In genomic region chr13:106818971-106819370, GRCh38 we compare ENCODE assay signal across 31 cellular contexts.
"Had no signal": no experiment of that assay in that cellular context is flagged by ENCODE, and none has a peak within 500 bp of the region (broad histone marks: within the 10 kb centered on the region; RNA-seq: fewer than 3 reads in every experiment).

No MANE protein-coding gene starts in this region.

- H3K9me3 Mint-ChIP-seq: activated CD4-positive, alpha-beta memory T cell treated with anti-CD3 and anti-CD28 coated beads for 36 hours; activated CD4-positive, alpha-beta T cell treated with anti-CD3 and anti-CD28 coated beads, Interleukin-2, amount 10 ng/mL, durations not matched to agents 24 days and 14 days; activated naive CD4-positive, alpha-beta T cell treated with anti-CD3 and anti-CD28 coated beads, Interleukin-2, amount 10 ng/mL, durations not matched to agents 7 days and 5 days; activated naive CD4-positive, alpha-beta T cell treated with anti-CD3 and anti-CD28 coated beads, Interleukin-2, amount 50 U/mL, for 72 hours; activated naive CD8-positive, alpha-beta T cell treated with anti-CD3 and anti-CD28 coated beads, Interleukin-2, amount 10 ng/mL, durations not matched to agents 7 days and 5 days; activated T-cell treated with anti-CD3 and anti-CD28 coated beads, Interleukin-2, amount 50 U/mL, for 72 hours; brain; T-helper 2 cell treated with Interferon-gamma antibody and Interleukin-4, amounts not matched to agents 5 μg/mL and 100 μg/mL, for 36 hours had no signal

- H3K4me3 ChIP-seq: ascending aorta, breast epithelium, cardiac muscle cell, colonic mucosa, esophagus squamous epithelium, gastroesophageal sphincter had no signal

- H3K36me3 Mint-ChIP-seq: activated CD4-positive, alpha-beta memory T cell treated with anti-CD3 and anti-CD28 coated beads for 36 hours; activated naive CD4-positive, alpha-beta T cell treated with anti-CD3 and anti-CD28 coated beads, Interleukin-2, amount 10 ng/mL, durations not matched to agents 7 days and 5 days; activated naive CD4-positive, alpha-beta T cell treated with anti-CD3 and anti-CD28 coated beads, Interleukin-2, amount 50 U/mL, for 72 hours; activated naive CD8-positive, alpha-beta T cell treated with anti-CD3 and anti-CD28 coated beads, Interleukin-2, amount 10 ng/mL, durations not matched to agents 7 days and 5 days; brain had no signal

- DNase-seq: activated CD4-positive, alpha-beta memory T cell treated with anti-CD3 and anti-CD28 coated beads for 36 hours; activated CD4-positive, alpha-beta T cell treated with anti-CD3 and anti-CD28 coated beads for 36 hours; activated CD4-positive, alpha-beta T cell treated with anti-CD3 and anti-CD28 coated beads, Interleukin-2, amount 10 ng/mL, durations not matched to agents 24 days and 14 days; activated CD4-positive, CD25-positive, alpha-beta regulatory T cell; activated CD4-positive, CD25-positive, alpha-beta regulatory T cell treated with anti-CD3 and anti-CD28 coated beads, Interleukin-2, amount 50 U/mL, for 72 hours; activated CD8-positive, alpha-beta memory T cell treated with anti-CD3 and anti-CD28 coated beads, Interleukin-2, amount 50 U/mL, for 48 hours; activated CD8-positive, alpha-beta T cell treated with anti-CD3 and anti-CD28 coated beads, Interleukin-2, amount 10 ng/mL, durations not matched to agents 7 days and 5 days; activated gamma-delta T cell; activated naive CD4-positive, alpha-beta T cell; activated naive CD4-positive, alpha-beta T cell treated with anti-CD3 and anti-CD28 coated beads, Interleukin-2, amount 10 ng/mL, durations not matched to agents 7 days and 5 days; activated naive CD8-positive, alpha-beta T cell treated with anti-CD3 and anti-CD28 coated beads, Interleukin-2, amount 10 ng/mL, durations not matched to agents 7 days and 5 days; activated T-cell treated with anti-CD3 and anti-CD28 coated beads for 4 hours; activated T-cell treated with anti-CD3 and anti-CD28 coated beads, Interleukin-2, amount 50 U/mL, for 24 hours; activated T-cell treated with anti-CD3 and anti-CD28 coated beads, Interleukin-2, amount 50 U/mL, for 72 hours; central memory CD4-positive, alpha-beta T cell; cerebellar nuclear complex; colonic mucosa; effector CD8-positive, alpha-beta T cell; esophagus squamous epithelium; foreskin melanocyte; head of caudate nucleus; T-helper 17 cell; T1000 had no signal

- H3K9me3 ChIP-seq: ascending aorta, breast epithelium, colonic mucosa, esophagus squamous epithelium, gastroesophageal sphincter had no signal

- H3K27me3 ChIP-seq: ascending aorta, breast epithelium, cardiac muscle cell, colonic mucosa, esophagus squamous epithelium, gastroesophageal sphincter had no signal

- H3K4me3 Mint-ChIP-seq: activated CD4-positive, alpha-beta memory T cell treated with anti-CD3 and anti-CD28 coated beads for 36 hours; activated CD4-positive, alpha-beta T cell treated with anti-CD3 and anti-CD28 coated beads for 36 hours; activated CD4-positive, alpha-beta T cell treated with anti-CD3 and anti-CD28 coated beads, Interleukin-2, amount 10 ng/mL, durations not matched to agents 24 days and 14 days; activated CD8-positive, alpha-beta T cell treated with anti-CD3 and anti-CD28 coated beads, Interleukin-2, amount 10 ng/mL, durations not matched to agents 7 days and 5 days; activated naive CD4-positive, alpha-beta T cell treated with anti-CD3 and anti-CD28 coated beads, Interleukin-2, amount 10 ng/mL, durations not matched to agents 7 days and 5 days; activated naive CD8-positive, alpha-beta T cell treated with anti-CD3 and anti-CD28 coated beads, Interleukin-2, amount 10 ng/mL, durations not matched to agents 7 days and 5 days; activated T-cell treated with anti-CD3 and anti-CD28 coated beads, Interleukin-2, amount 50 U/mL, for 24 hours; activated T-cell treated with anti-CD3 and anti-CD28 coated beads, Interleukin-2, amount 50 U/mL, for 72 hours; brain; T-helper 17 cell; T-helper 2 cell treated with Interferon-gamma antibody and Interleukin-4, amounts not matched to agents 5 μg/mL and 100 μg/mL, for 36 hours had no signal

- H3K4me1 Mint-ChIP-seq: activated CD4-positive, alpha-beta T cell treated with anti-CD3 and anti-CD28 coated beads for 36 hours; activated CD4-positive, alpha-beta T cell treated with anti-CD3 and anti-CD28 coated beads, Interleukin-2, amount 10 ng/mL, durations not matched to agents 24 days and 14 days; activated naive CD4-positive, alpha-beta T cell treated with anti-CD3 and anti-CD28 coated beads, Interleukin-2, amount 10 ng/mL, durations not matched to agents 7 days and 5 days; activated naive CD8-positive, alpha-beta T cell treated with anti-CD3 and anti-CD28 coated beads, Interleukin-2, amount 10 ng/mL, durations not matched to agents 7 days and 5 days; brain; T-helper 17 cell had no signal

- H3K27ac Mint-ChIP-seq: activated CD4-positive, alpha-beta memory T cell treated with anti-CD3 and anti-CD28 coated beads for 36 hours; activated CD4-positive, alpha-beta T cell treated with anti-CD3 and anti-CD28 coated beads for 36 hours; activated CD4-positive, alpha-beta T cell treated with anti-CD3 and anti-CD28 coated beads, Interleukin-2, amount 10 ng/mL, durations not matched to agents 24 days and 14 days; activated CD8-positive, alpha-beta T cell treated with anti-CD3 and anti-CD28 coated beads, Interleukin-2, amount 10 ng/mL, durations not matched to agents 7 days and 5 days; activated naive CD4-positive, alpha-beta T cell treated with anti-CD3 and anti-CD28 coated beads, Interleukin-2, amount 10 ng/mL, durations not matched to agents 7 days and 5 days; activated naive CD4-positive, alpha-beta T cell treated with anti-CD3 and anti-CD28 coated beads, Interleukin-2, amount 50 U/mL, for 72 hours; activated naive CD8-positive, alpha-beta T cell treated with anti-CD3 and anti-CD28 coated beads, Interleukin-2, amount 10 ng/mL, durations not matched to agents 7 days and 5 days; activated T-cell treated with anti-CD3 and anti-CD28 coated beads, Interleukin-2, amount 50 U/mL, for 24 hours; activated T-cell treated with anti-CD3 and anti-CD28 coated beads, Interleukin-2, amount 50 U/mL, for 72 hours; brain; T-helper 17 cell; T-helper 2 cell treated with Interferon-gamma antibody and Interleukin-4, amounts not matched to agents 5 μg/mL and 100 μg/mL, for 36 hours had no signal

- H3K27me3 Mint-ChIP-seq: activated CD4-positive, alpha-beta memory T cell treated with anti-CD3 and anti-CD28 coated beads for 36 hours; activated CD4-positive, alpha-beta T cell treated with anti-CD3 and anti-CD28 coated beads for 36 hours; activated CD4-positive, alpha-beta T cell treated with anti-CD3 and anti-CD28 coated beads, Interleukin-2, amount 10 ng/mL, durations not matched to agents 24 days and 14 days; activated naive CD4-positive, alpha-beta T cell treated with anti-CD3 and anti-CD28 coated beads, Interleukin-2, amount 10 ng/mL, durations not matched to agents 7 days and 5 days; activated naive CD8-positive, alpha-beta T cell treated with anti-CD3 and anti-CD28 coated beads, Interleukin-2, amount 10 ng/mL, durations not matched to agents 7 days and 5 days; activated T-cell treated with anti-CD3 and anti-CD28 coated beads, Interleukin-2, amount 50 U/mL, for 24 hours; brain; T-helper 17 cell had no signal

- H3K27ac ChIP-seq: ascending aorta, breast epithelium, cardiac muscle cell, colonic mucosa, epithelial cell of prostate, esophagus squamous epithelium, gastroesophageal sphincter had no signal

- H3K36me3 ChIP-seq: ascending aorta, breast epithelium, cardiac muscle cell, colonic mucosa, esophagus squamous epithelium, gastroesophageal sphincter had no signal

- ATAC-seq: activated CD4-positive, alpha-beta T cell treated with anti-CD3 and anti-CD28 coated beads for 36 hours; activated CD8-positive, alpha-beta T cell treated with anti-CD3 and anti-CD28 coated beads, Interleukin-2, amount 10 ng/mL, durations not matched to agents 7 days and 5 days; activated naive CD4-positive, alpha-beta T cell treated with anti-CD3 and anti-CD28 coated beads, Interleukin-2, amount 50 U/mL, for 72 hours; activated T-cell treated with anti-CD3 and anti-CD28 coated beads, Interleukin-2, amount 50 U/mL, for 72 hours; gastroesophageal sphincter; T-helper 17 cell had no signal

- H3K4me1 ChIP-seq: ascending aorta, breast epithelium, colonic mucosa, esophagus squamous epithelium, gastroesophageal sphincter had no signal
